ENCODE assay signal across 8 cellular contexts in the genomic region with DNA sequence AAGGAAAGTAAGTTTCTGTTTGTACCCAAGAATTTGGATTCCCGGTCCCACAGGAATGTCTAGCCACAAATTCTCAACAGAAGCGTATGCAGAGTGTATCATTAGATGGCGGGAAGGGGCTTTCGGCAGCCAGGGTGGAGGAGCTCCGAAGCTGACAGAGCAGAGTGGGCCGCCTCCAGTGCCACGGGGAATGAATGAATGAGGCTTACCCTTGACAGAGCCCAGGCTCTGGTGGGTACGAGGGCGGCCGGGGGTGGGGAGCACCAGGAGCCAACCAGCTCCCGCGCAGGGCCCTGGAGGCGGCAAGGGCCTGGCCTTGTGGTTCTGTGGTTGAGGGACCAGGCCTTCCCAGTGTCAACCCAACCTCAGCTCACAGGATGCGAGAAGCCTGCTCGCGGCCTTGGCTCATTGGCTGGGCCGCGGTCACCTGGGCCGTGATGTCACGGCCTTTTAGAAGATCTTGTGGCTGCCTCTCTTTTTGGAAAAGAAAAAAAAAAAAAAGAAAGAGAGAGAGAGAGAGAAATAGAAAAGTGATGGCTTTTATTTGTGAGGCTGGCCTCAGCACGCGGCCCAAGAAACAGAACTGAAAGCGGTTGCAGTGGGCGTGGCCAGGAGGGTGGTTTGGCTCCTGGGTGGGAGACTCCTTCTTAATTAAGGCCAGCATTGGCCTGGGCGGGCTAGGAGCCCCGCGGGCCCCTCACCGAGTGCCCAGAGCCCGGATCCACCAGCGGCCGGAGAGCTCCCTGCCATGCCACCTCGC.
DNase-seq lines count a peak whose midpoint lies in the region; ATAC-seq lines count a peak whose summit lies in the region.

No MANE protein-coding gene starts in this region.

- peak; percentile 58 for DNase-seq in SW480 (ENCODE audit: low spot score)
- DNase-seq in activated naive CD8-positive, alpha-beta T cell treated with anti-CD3 and anti-CD28 coated beads, Interleukin-2, amount 50 U/mL, for 16 hours (ENCODE audit: low read depth, low spot score): peak; percentile 76
- DNase-seq in stimulated activated CD4-positive, alpha-beta T cell treated with anti-CD3 and anti-CD28 coated beads, Interleukin-12 subunit alpha, Interleukin-12 subunit beta, amount 100 ng/mL, for 24 hours (ENCODE audit: low read depth in 2 of 2): peak; percentile 69 to 93
- DNase-seq in SW 1271 (lab: John Stamatoyannopoulos, UW): no peak
- no peak for DNase-seq in NCI-H524 (lab: John Stamatoyannopoulos, UW)
- no peak for DNase-seq in NCI-H1417 (lab: John Stamatoyannopoulos, UW)

- ATAC-seq in GM18868 (IDR thresholded peaks at IDR 0.05; ENCODE audit: unreplicated experiment): peak; percentile 82
- peak; percentile 81 for ATAC-seq in HG02970 (IDR thresholded peaks at IDR 0.05; ENCODE audit: low FRiP score, unreplicated experiment)

Comparison
In these comparisons a context has a peak if more than half of its experiments do, and no peak if none do; other contexts are left out.
1. DNase-seq: peak in SW480 (single experiment), activated naive CD8-positive, alpha-beta T cell treated with anti-CD3 and anti-CD28 coated beads, Interleukin-2, amount 50 U/mL, for 16 hours (single experiment) and stimulated activated CD4-positive, alpha-beta T cell treated with anti-CD3 and anti-CD28 coated beads, Interleukin-12 subunit alpha, Interleukin-12 subunit beta, amount 100 ng/mL, for 24 hours (2 of 2); none in SW 1271 (0 of 2), NCI-H524 (0 of 2) and NCI-H1417 (0 of 3).